ENCODE assay signal across 9 cellular contexts in the genomic region with DNA sequence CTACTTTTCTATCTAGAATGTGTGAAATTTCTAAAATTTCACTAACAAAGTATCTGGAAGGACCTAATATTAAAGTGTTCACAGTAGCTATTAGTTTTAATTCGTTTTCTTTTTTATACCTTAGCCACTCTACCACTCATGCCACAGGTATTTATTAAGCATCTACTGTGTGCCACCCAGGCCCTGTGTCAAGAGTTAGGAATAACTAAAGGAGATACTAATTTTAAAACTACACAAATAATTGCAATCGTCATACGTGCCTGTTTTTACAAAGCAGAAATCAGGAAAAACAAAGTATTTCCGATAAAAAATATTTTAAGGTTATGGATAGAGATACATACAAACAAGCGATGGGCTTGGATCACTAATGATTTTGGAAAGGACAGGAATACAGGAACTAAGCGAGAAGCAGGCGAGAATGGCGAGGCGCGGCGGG. TPM values are rescaled to one million over a fixed set of nuclear protein-coding genes. Genes with fewer than 3 reads are reported as not detected.
DNase-seq lines count a peak whose midpoint lies in the region; ATAC-seq and TF ChIP-seq lines count a peak whose summit lies in the region.
"Had no signal": no experiment of that assay in that cellular context is flagged by ENCODE, and none has a peak within 500 bp of the region (broad histone marks: within the 10 kb centered on the region; RNA-seq: fewer than 3 reads in every experiment).

No MANE protein-coding gene starts in this region.

- POLR2A ChIA-PET in naive thymus-derived CD8-positive, alpha-beta T cell (lab: Charles Lee), result interaction anchor here (0.6 to 8.7 kb wide), 7 partner anchors 13 to 198 kb away, joined by 3 to 162 read pairs (median 5); partner anchors contain the start of genes MOSMO and POLR3E

- H3K27me3 Mint-ChIP-seq in naive thymus-derived CD8-positive, alpha-beta T cell, result no peaks in the 10 kb centered on the region

- peaks cover 7 to 44% (median 33%) of the 10 kb centered on the region in 4 donors for H3K4me1 Mint-ChIP-seq in naive thymus-derived CD8-positive, alpha-beta T cell

- DNase-seq in AG10803 (ENCODE audit: low read depth) (no peak), LNCaP clone FGC (ENCODE audit: low read depth) (no peak), coronary artery (ENCODE audit: low spot score) (no peak), NOMO-1 treated with DMSO at 0.1 percent for 48 hours (lab: John Stamatoyannopoulos, UW; ENCODE audit: unreplicated experiment) (no peak)
- no peak for DNase-seq in naive thymus-derived CD8-positive, alpha-beta T cell
- no peak for DNase-seq in stimulated activated CD4-positive, alpha-beta T cell treated with anti-CD3 and anti-CD28 coated beads, Interleukin-1b, Interleukin-23, amount 100 ng/mL, for 48 hours
- no peak for DNase-seq in activated CD4-positive, alpha-beta T cell treated with anti-CD3 and anti-CD28 coated beads for 1 hour

- TF ChIP-seq CTCF in AG10803 (conservative IDR thresholded peaks at IDR 0.05; ENCODE audit: low read length) (no peak), LNCaP clone FGC (IDR thresholded peaks at IDR 0.05; ENCODE audit: control insufficient read depth, extremely low read depth, insufficient read depth) (no peak), coronary artery (IDR thresholded peaks at IDR 0.05) (no peak)

- no peaks in the 10 kb centered on the region for H3K9me3 Mint-ChIP-seq in naive thymus-derived CD8-positive, alpha-beta T cell

- peak overlapping the region; percentile 91 to 95 for H3K27ac ChIP-seq in coronary artery

- peak overlapping the region; percentile 84 to 99 (median 94) for H3K4me3 Mint-ChIP-seq in naive thymus-derived CD8-positive, alpha-beta T cell

- H3K4me3 ChIP-seq in AG10803 (ENCODE audit: low read length) (peak overlapping the region; percentile 79), LNCaP clone FGC (ENCODE audit: low read depth, low read length) (peak overlapping the region; percentile 31), coronary artery (peak overlapping the region; percentile 85)

- no peaks in the 10 kb centered on the region for H3K36me3 Mint-ChIP-seq in naive thymus-derived CD8-positive, alpha-beta T cell

- no peak for ATAC-seq in naive thymus-derived CD8-positive, alpha-beta T cell
- no peak for ATAC-seq in HG02623 (IDR thresholded peaks at IDR 0.05; ENCODE audit: unreplicated experiment)

- peak overlapping the region; percentile 25 to 94 (median 78) for H3K27ac Mint-ChIP-seq in naive thymus-derived CD8-positive, alpha-beta T cell

RNA-seq across cellular contexts. Expression of gene EEF2K, which starts 0.5 kb away (rescaled TPM):
- 10 to 100 TPM; 24.3 to 25.3 TPM for total RNA-seq in naive thymus-derived CD8-positive, alpha-beta T cell
- 1 to 10 TPM; 2.0 to 3.2 (median 3.1) TPM for polyA plus RNA-seq in naive thymus-derived CD8-positive, alpha-beta T cell

RNA-seq across cellular contexts. Expression of gene SDR42E2, which starts 43.3 kb away (rescaled TPM):
- total RNA-seq in naive thymus-derived CD8-positive, alpha-beta T cell, result under 1 TPM; 0.55 to 0.70 TPM
- polyA plus RNA-seq in naive thymus-derived CD8-positive, alpha-beta T cell, result under 1 TPM; 0.23 to 0.45 (median 0.29) TPM
- total RNA-seq: NCI-H460 had no signal

Comparison
In these comparisons a context has a peak if more than half of its experiments do, and no peak if none do; other contexts are left out.
1. H3K4me3 ChIP-seq: peak in every context shown above with its lines; median percentile 85 in coronary artery; 79 in AG10803; 31 in LNCaP clone FGC.